8 cellular contexts compared by ENCODE assay signal in the genomic region with DNA sequence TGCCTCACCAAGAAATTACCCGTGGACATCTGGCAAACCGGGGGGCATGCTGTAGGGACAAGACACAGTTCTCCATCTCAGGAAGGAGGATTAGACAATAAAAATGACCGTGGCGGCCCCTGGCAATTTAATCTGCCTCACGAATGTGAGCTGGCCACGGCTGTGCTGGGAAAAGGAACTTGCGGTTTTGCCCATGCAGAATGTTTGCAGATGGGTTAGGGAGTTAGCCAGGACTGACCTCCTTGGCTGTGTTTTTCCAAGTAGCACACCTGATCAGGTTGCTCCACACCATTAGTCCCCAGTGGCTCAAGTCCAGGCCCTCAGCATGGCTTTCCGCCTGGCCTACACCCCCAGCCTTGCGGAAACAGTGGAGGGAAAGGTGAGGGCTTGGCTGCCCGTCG. TPM values are rescaled to one million over a fixed set of nuclear protein-coding genes. Genes with fewer than 3 reads are reported as not detected.
A peak's percentile ranks its signal among the peaks of the same experiment; 100 is the strongest.
DNase-seq lines count a peak whose midpoint lies in the region; ATAC-seq, FAIRE-seq and TF ChIP-seq lines count a peak whose summit lies in the region.

No MANE protein-coding gene starts in this region.

- 59% methylated on average over 11 of the region's 11 CpGs for WGBS in liver

- H3K27ac Mint-ChIP-seq in activated T-cell treated with anti-CD3 and anti-CD28 coated beads, Interleukin-2, amount 50 U/mL, for 72 hours, result no peak overlapping the region

- no peak overlapping the region for H3K9ac ChIP-seq in liver (ENCODE audit: low read depth in 1 of 2, low read length in 2 of 2)

- H3K4me3 ChIP-seq in liver (ENCODE audit: low read depth in 1 of 3, low read length in 3 of 3), result no peak overlapping the region

- H3K27me3 ChIP-seq in liver (ENCODE audit: control insufficient read depth in 4 of 4, insufficient read depth in 4 of 4, low read length in 3 of 4), result no peaks in the 10 kb centered on the region

- no peak for ATAC-seq in activated T-cell treated with anti-CD3 and anti-CD28 coated beads, Interleukin-2, amount 50 U/mL, for 72 hours (replicated peaks in 1 of 2)

- peaks cover 0 to 3% (median 0%) of the 10 kb centered on the region in 4 donors for H3K36me3 ChIP-seq in liver (ENCODE audit: control insufficient read depth in 4 of 4, insufficient read depth in 3 of 4, low read depth in 1 of 4, low read length in 3 of 4)

- peaks cover 18% of the 10 kb centered on the region for H3K4me1 Mint-ChIP-seq in activated T-cell treated with anti-CD3 and anti-CD28 coated beads, Interleukin-2, amount 50 U/mL, for 72 hours (ENCODE audit: low read depth)

- TF ChIP-seq CTCF in liver (IDR thresholded peaks at IDR 0.05; ENCODE audit: low read depth, low read length, missing input control), result no peak

- no peak for FAIRE-seq in urothelium cell line (lab: Jason Lieb, UNC)
- no peak for FAIRE-seq in GM19239 (lab: Jason Lieb, UNC)

- peak; percentile 11 for DNase-seq in NOMO-1 treated with DMSO at 0.1 percent for 48 hours (lab: John Stamatoyannopoulos, UW; ENCODE audit: unreplicated experiment)
- DNase-seq in NOMO-1 treated with dmso at 0.1 percent for 144 hours (lab: John Stamatoyannopoulos, UW; ENCODE audit: unreplicated experiment), result no peak
- peak; percentile 37 for DNase-seq in urothelium cell line (ENCODE audit: low spot score)
- DNase-seq in GM19239 (ENCODE audit: insufficient read length, low spot score), result no peak
- no peak for DNase-seq in activated T-cell treated with anti-CD3 and anti-CD28 coated beads, Interleukin-2, amount 50 U/mL, for 72 hours
- no peak for DNase-seq in NCI-H1694 (lab: John Stamatoyannopoulos, UW)

- no peaks in the 10 kb centered on the region for H3K9me3 Mint-ChIP-seq in activated T-cell treated with anti-CD3 and anti-CD28 coated beads, Interleukin-2, amount 50 U/mL, for 72 hours

- H3K4me3 Mint-ChIP-seq in activated T-cell treated with anti-CD3 and anti-CD28 coated beads, Interleukin-2, amount 50 U/mL, for 72 hours, result no peak overlapping the region

- H3K27ac ChIP-seq in angular gyrus (ENCODE audit: low read depth, low read length), result peak overlapping the region; percentile 73
- H3K27ac ChIP-seq in liver (ENCODE audit: low read depth in 1 of 2, low read length in 2 of 2), result peak overlapping the region; percentile 46 to 72

- TF ChIP-seq RAD21 in liver (IDR thresholded peaks at IDR 0.05), result no peak

- H3K27me3 Mint-ChIP-seq in activated T-cell treated with anti-CD3 and anti-CD28 coated beads, Interleukin-2, amount 50 U/mL, for 72 hours (ENCODE audit: low read depth), result no peaks in the 10 kb centered on the region

- peaks cover 6 to 33% of the 10 kb centered on the region in 2 donors for H3K36me3 Mint-ChIP-seq in activated T-cell treated with anti-CD3 and anti-CD28 coated beads, Interleukin-2, amount 50 U/mL, for 72 hours (ENCODE audit: insufficient read depth in 2 of 2)

- no peaks in the 10 kb centered on the region for H3K9me3 ChIP-seq in liver (ENCODE audit: control insufficient read depth in 4 of 4, low read length in 3 of 4)

- peaks cover 20 to 72% (median 57%) of the 10 kb centered on the region in 4 donors for H3K4me1 ChIP-seq in liver (ENCODE audit: control insufficient read depth in 4 of 4, insufficient read depth in 4 of 4, low read length in 3 of 4)

TF ChIP-seq in liver, 16 proteins besides CTCF, POLR2A, EP300 and RAD21:
- peak; percentile 7 for TF ChIP-seq SP1 (IDR thresholded peaks at IDR 0.05)
- TF ChIP-seq, protein P1, sequence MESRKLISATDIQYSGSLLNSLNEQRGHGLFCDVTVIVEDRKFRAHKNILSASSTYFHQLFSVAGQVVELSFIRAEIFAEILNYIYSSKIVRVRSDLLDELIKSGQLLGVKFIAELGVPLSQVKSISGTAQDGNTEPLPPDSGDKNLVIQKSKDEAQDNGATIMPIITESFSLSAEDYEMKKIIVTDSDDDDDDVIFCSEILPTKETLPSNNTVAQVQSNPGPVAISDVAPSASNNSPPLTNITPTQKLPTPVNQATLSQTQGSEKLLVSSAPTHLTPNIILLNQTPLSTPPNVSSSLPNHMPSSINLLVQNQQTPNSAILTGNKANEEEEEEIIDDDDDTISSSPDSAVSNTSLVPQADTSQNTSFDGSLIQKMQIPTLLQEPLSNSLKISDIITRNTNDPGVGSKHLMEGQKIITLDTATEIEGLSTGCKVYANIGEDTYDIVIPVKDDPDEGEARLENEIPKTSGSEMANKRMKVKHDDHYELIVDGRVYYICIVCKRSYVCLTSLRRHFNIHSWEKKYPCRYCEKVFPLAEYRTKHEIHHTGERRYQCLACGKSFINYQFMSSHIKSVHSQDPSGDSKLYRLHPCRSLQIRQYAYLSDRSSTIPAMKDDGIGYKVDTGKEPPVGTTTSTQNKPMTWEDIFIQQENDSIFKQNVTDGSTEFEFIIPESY (IDR thresholded peaks at IDR 0.05), result no peak
- no peak for TF ChIP-seq RXRA (IDR thresholded peaks at IDR 0.05)
- no peak for TF ChIP-seq GABPA (IDR thresholded peaks at IDR 0.05 in 1 of 2, conservative IDR thresholded peaks at IDR 0.05 in 1 of 2)
- peak in 1 of 2 donors; percentile 6 for TF ChIP-seq HNF4A (conservative IDR thresholded peaks at IDR 0.05)

RNA-seq across cellular contexts. Expression of a gene that starts 20.8 kb away (rescaled TPM):
- total RNA-seq in liver, result 10 to 100 TPM; 11.1 to 19.2 TPM
- polyA plus RNA-seq in liver, result 10 to 100 TPM in 1 of 2 donors, 1 to 10 TPM in 1; 8.6 to 16.4 TPM
- 10 to 100 TPM; 74.7 to 84.0 TPM for total RNA-seq in activated T-cell treated with anti-CD3 and anti-CD28 coated beads, Interleukin-2, amount 50 U/mL, for 72 hours

RNA-seq across cellular contexts. Expression of a gene that starts 56.5 kb away (rescaled TPM):
- 10 to 100 TPM; 10.6 to 13.8 TPM for total RNA-seq in liver
- polyA plus RNA-seq in liver, result 10 to 100 TPM; 16.0 to 18.1 TPM
- 10 to 100 TPM; 21.3 to 25.1 TPM for total RNA-seq in activated T-cell treated with anti-CD3 and anti-CD28 coated beads, Interleukin-2, amount 50 U/mL, for 72 hours

RNA-seq across cellular contexts. Expression of a gene that starts 56.7 kb away (rescaled TPM):
- 10 to 100 TPM; 20.2 to 20.5 TPM for total RNA-seq in liver
- polyA plus RNA-seq in liver, result 10 to 100 TPM; 22.8 to 28.4 TPM
- total RNA-seq in activated T-cell treated with anti-CD3 and anti-CD28 coated beads, Interleukin-2, amount 50 U/mL, for 72 hours, result 10 to 100 TPM; 81.4 to 82.7 TPM

Comparison
In these comparisons a context has a peak if more than half of its experiments do, and no peak if none do; other contexts are left out.
1. DNase-seq: peak in NOMO-1 treated with DMSO at 0.1 percent for 48 hours (single experiment) and urothelium cell line (single experiment); none in NOMO-1 treated with dmso at 0.1 percent for 144 hours (single experiment), GM19239 (single experiment), activated T-cell treated with anti-CD3 and anti-CD28 coated beads, Interleukin-2, amount 50 U/mL, for 72 hours (0 of 2) and NCI-H1694 (single experiment).